Comparison of ENCODE assay signal across 1 cellular context in genomic region chr9:78131969-78132687, GRCh38.
TF ChIP-seq lines count a peak whose summit lies in the region.

No MANE protein-coding gene starts in this region.

TF ChIP-seq in IMR-90, 13 proteins besides CTCF, POLR2A, EP300 and RAD21 (continued from another document):
- TF ChIP-seq USF2 (IDR thresholded peaks at IDR 0.05; ENCODE audit: low read depth, low read length) (no peak), BHLHE40 (IDR thresholded peaks at IDR 0.05; ENCODE audit: low read depth, low read length) (no peak), NFE2L2 (IDR thresholded peaks at IDR 0.05; ENCODE audit: low read depth, low read length) (no peak), SMC3 (IDR thresholded peaks at IDR 0.05; ENCODE audit: low read depth, low read length) (no peak), RFX5 (IDR thresholded peaks at IDR 0.05; ENCODE audit: low read depth, low read length) (no peak), MAZ (IDR thresholded peaks at IDR 0.05; ENCODE audit: borderline replicate concordance, low read depth, low read length) (no peak), MXI1 (IDR thresholded peaks at IDR 0.05; ENCODE audit: borderline replicate concordance, low read depth, low read length) (no peak), RCOR1 (IDR thresholded peaks at IDR 0.05; ENCODE audit: insufficient replicate concordance, low read length) (no peak), ELK1 (IDR thresholded peaks at IDR 0.05; ENCODE audit: borderline replicate concordance, low read depth, low read length) (no peak)
TF ChIP-seq in IMR-90: peak in this region for 0.
